Comparison of ENCODE assay signal across 9 cellular contexts in genomic region chr1:156356875-156357534, GRCh38. TPM values are rescaled to one million over a fixed set of nuclear protein-coding genes. Genes with fewer than 3 reads are reported as not detected.
DNase-seq lines count a peak whose midpoint lies in the region; ATAC-seq, FAIRE-seq and TF ChIP-seq lines count a peak whose summit lies in the region.
"Had no signal": no experiment of that assay in that cellular context is flagged by ENCODE, and none has a peak within 500 bp of the region (broad histone marks: within the 10 kb centered on the region; RNA-seq: fewer than 3 reads in every experiment).

No MANE protein-coding gene starts in this region.

- no peak overlapping the region for H3K9ac ChIP-seq in fibroblast of lung (ENCODE audit: insufficient read depth, low read length)

- H3K36me3 ChIP-seq in fibroblast of lung (ENCODE audit: control insufficient read depth, insufficient read depth, low read length) (no peaks in the 10 kb centered on the region), ovary (no peaks in the 10 kb centered on the region), aorta (ENCODE audit: control insufficient read depth in 1 of 2, insufficient read depth in 2 of 2, low read length in 1 of 2) (no peaks in the 10 kb centered on the region)

- no peaks in the 10 kb centered on the region for H3K79me2 ChIP-seq in fibroblast of lung (ENCODE audit: control insufficient read depth, insufficient read depth, low read length)

- no peak overlapping the region for H3K27ac ChIP-seq in fibroblast of lung (ENCODE audit: insufficient read depth, low read length)
- H3K27ac ChIP-seq in ovary, result no peak overlapping the region
- no peak overlapping the region for H3K27ac ChIP-seq in aorta (ENCODE audit: low read depth in 1 of 2, low read length in 2 of 2)

- H3K4me3 ChIP-seq in fibroblast of lung (replicated peaks in 1 of 4; ENCODE audit: control extremely low read depth in 1 of 4, insufficient read depth in 1 of 4, low read depth in 3 of 4, low read length in 4 of 4), result no peak overlapping the region
- H3K4me3 ChIP-seq in ovary, result no peak overlapping the region
- no peak overlapping the region for H3K4me3 ChIP-seq in aorta (ENCODE audit: low read length in 2 of 2)

- no peaks in the 10 kb centered on the region for H4K20me1 ChIP-seq in fibroblast of lung (ENCODE audit: control insufficient read depth, extremely low read depth, insufficient read depth, low read length)

- H3K9me3 ChIP-seq in fibroblast of lung (ENCODE audit: control insufficient read depth, insufficient read depth, low read depth, low read length) (no peaks in the 10 kb centered on the region), ovary (no peaks in the 10 kb centered on the region), aorta (ENCODE audit: control insufficient read depth, low read length) (no peaks in the 10 kb centered on the region)

- H3K4me2 ChIP-seq in fibroblast of lung (ENCODE audit: extremely low read depth, insufficient read depth, low read length), result no peak overlapping the region

- no peak for TF ChIP-seq POLR2A in ovary (IDR thresholded peaks at IDR 0.05)

- peaks cover 27% of the 10 kb centered on the region for H3K27me3 ChIP-seq in fibroblast of lung (ENCODE audit: control insufficient read depth, insufficient read depth, low read length)
- no peaks in the 10 kb centered on the region for H3K27me3 ChIP-seq in ovary
- H3K27me3 ChIP-seq in aorta (ENCODE audit: control insufficient read depth in 1 of 2, insufficient read depth in 2 of 2, low read length in 1 of 2), result no peaks in the 10 kb centered on the region

- 10 to 12% (median 10%) methylated on average over 22 of the region's 22 CpGs for WGBS in ovary, 3 donors
- WGBS in aorta, 2 donors, result 8 to 9% methylated on average over 22 of the region's 22 CpGs

- no peak for FAIRE-seq in D721Med (lab: Jason Lieb, UNC)

- peak; percentile 74 for ATAC-seq in HG02678 (IDR thresholded peaks at IDR 0.05; ENCODE audit: unreplicated experiment)
- peak; percentile 70 for ATAC-seq in aorta (ENCODE audit: low FRiP score)

- DNase-seq in D721Med (ENCODE audit: insufficient read length, low spot score) (peak; percentile 66), NCI-H460 (ENCODE audit: extremely low read depth, low read depth) (peak; percentile 30), fibroblast of lung (ENCODE audit: low read depth in 2 of 2) (no peak), ovary (peak; percentile 51 to 78 (median 68)), aorta (no peak), UCSD-AML1 (lab: John Stamatoyannopoulos, UW; ENCODE audit: unreplicated experiment) (no peak)
- DNase-seq in activated CD8-positive, alpha-beta memory T cell treated with anti-CD3 and anti-CD28 coated beads, Interleukin-2, amount 50 U/mL, for 24 hours (ENCODE audit: extremely low read depth), result peak; percentile 13

- TF ChIP-seq CTCF in D721Med (IDR thresholded peaks at IDR 0.05; ENCODE audit: insufficient read depth, missing control alignments) (peak; percentile 93), fibroblast of lung (conservative IDR thresholded peaks at IDR 0.05 in 1 of 2, IDR thresholded peaks at IDR 0.05 in 1 of 2; ENCODE audit: low read depth in 1 of 2, low read length in 2 of 2) (peak; percentile 57 to 82), ovary (IDR thresholded peaks at IDR 0.05) (peak; percentile 51 to 78 (median 73))

- intact Hi-C loops in ovary (cut with DNase I) (loop anchor here in 3 of 4 donors (1.0 to 10.0 kb wide), 4 partner anchors 28 to 258 kb away; partner anchors contain the start of gene HAPLN2 (in 1 of the 3)), aorta (cut with DNase I) (no loop called here)

- no peak for TF ChIP-seq EP300 in ovary (IDR thresholded peaks at IDR 0.05)

- no peak overlapping the region for H2AFZ ChIP-seq in fibroblast of lung (ENCODE audit: low read length)

- H3K4me1 ChIP-seq in fibroblast of lung (ENCODE audit: control insufficient read depth, extremely low read depth, insufficient read depth, low read length) (no peaks in the 10 kb centered on the region), ovary (ENCODE audit: insufficient read depth) (no peaks in the 10 kb centered on the region), aorta (ENCODE audit: control insufficient read depth in 1 of 2, insufficient read depth in 2 of 2, low read length in 2 of 2) (no peaks in the 10 kb centered on the region)

RNA-seq across cellular contexts. Expression of gene RHBG, which starts 12.0 kb away (rescaled TPM):
- not detected in 2 replicates for total RNA-seq in NCI-H460 (2014; rRNA removed; shearing (Covaris generic))
- not detected in 2 replicates for polyA plus RNA-seq in NCI-H460 (2014; cell fraction: nucleus; rRNA removed)
- not detected in 2 replicates for total RNA-seq in fibroblast of lung
- polyA plus RNA-seq in fibroblast of lung, result not detected in 2 replicates
- polyA plus RNA-seq in fibroblast of lung (2012), result not detected in 2 replicates
- polyA minus RNA-seq in fibroblast of lung (ENCODE audit: low replicate concordance), result not detected in 2 replicates
- 10 to 100 TPM in 4 of 7 donors, 1 to 10 TPM in 3; 2.3 to 27.4 (median 13.6) TPM for total RNA-seq in ovary
- polyA plus RNA-seq in ovary, result 10 to 100 TPM in 1 of 2 donors, 1 to 10 TPM in 1; 2.5 to 19.5 TPM
- total RNA-seq in aorta, result not detected
- polyA plus RNA-seq in aorta, result not detected
- total RNA-seq: temporal lobe had no signal

RNA-seq across cellular contexts. Expression of gene TSACC, which starts 18.7 kb away (rescaled TPM):
- 0.67 and 1.4 TPM in 2 replicates for total RNA-seq in NCI-H460 (2014; rRNA removed; shearing (Covaris generic))
- 13.1 TPM in 1 of 2 replicates, not detected in the other for polyA plus RNA-seq in NCI-H460 (2014; cell fraction: nucleus; rRNA removed)
- total RNA-seq in fibroblast of lung (0.50 TPM in 1 of 2 replicates, not detected in the other), ovary (not detected), aorta (not detected)
- polyA plus RNA-seq in fibroblast of lung (0.50 and 0.54 TPM in 2 replicates), ovary (under 1 TPM in 1 of 2 donors, not detected in 1; 1.00 TPM), aorta (not detected)
- polyA plus RNA-seq in fibroblast of lung (2012), result 0.48 and 0.61 TPM in 2 replicates
- polyA minus RNA-seq in fibroblast of lung (ENCODE audit: low replicate concordance), result not detected in 2 replicates
- total RNA-seq: temporal lobe had no signal

RNA-seq across cellular contexts. Expression of gene CCT3, which starts 18.9 kb away (rescaled TPM):
- total RNA-seq in NCI-H460 (2014; rRNA removed; shearing (Covaris generic)), result 507 and 571 TPM in 2 replicates
- polyA plus RNA-seq in NCI-H460 (2014; cell fraction: nucleus; rRNA removed), result 773 and 1,008 TPM in 2 replicates
- total RNA-seq in fibroblast of lung (391 and 397 TPM in 2 replicates), ovary (100 to 1,000 TPM; 157 to 228 (median 175) TPM), aorta (100 to 1,000 TPM; 102 to 112 TPM)
- polyA plus RNA-seq in fibroblast of lung (251 and 407 TPM in 2 replicates), ovary (100 to 1,000 TPM; 119 to 230 TPM), aorta (10 to 100 TPM; 76.0 to 87.0 TPM)
- 173 and 269 TPM in 2 replicates for polyA plus RNA-seq in fibroblast of lung (2012)
- 108 and 132 TPM in 2 replicates for polyA minus RNA-seq in fibroblast of lung (ENCODE audit: low replicate concordance)

RNA-seq across cellular contexts. Expression of gene VHLL, which starts 57.9 kb away (rescaled TPM):
- total RNA-seq in NCI-H460 (2014; rRNA removed; shearing (Covaris generic)), result not detected in 2 replicates
- not detected in 2 replicates for polyA plus RNA-seq in NCI-H460 (2014; cell fraction: nucleus; rRNA removed)
- not detected in 2 replicates for total RNA-seq in fibroblast of lung
- polyA plus RNA-seq in fibroblast of lung, result not detected in 2 replicates
- polyA plus RNA-seq in fibroblast of lung (2012), result not detected in 2 replicates
- polyA minus RNA-seq in fibroblast of lung (ENCODE audit: low replicate concordance), result not detected in 2 replicates
- under 1 TPM in 4 of 7 donors, not detected in 3; 0.33 to 0.56 (median 0.40) TPM for total RNA-seq in ovary
- polyA plus RNA-seq in ovary, result not detected
- not detected for total RNA-seq in aorta
- not detected for polyA plus RNA-seq in aorta

Comparison
In these comparisons a context has a peak if more than half of its experiments do, and no peak if none do; other contexts are left out.
1. DNase-seq: peak in D721Med (single experiment), NCI-H460 (single experiment), activated CD8-positive, alpha-beta memory T cell treated with anti-CD3 and anti-CD28 coated beads, Interleukin-2, amount 50 U/mL, for 24 hours (single experiment) and ovary (5 of 5); none in fibroblast of lung (0 of 2), aorta (0 of 2) and UCSD-AML1 (single experiment).
2. intact Hi-C loops: an anchor here in ovary (1.0 to 10.0 kb wide); none called in aorta.
3. Peak in every context shown above with its lines, with median percentiles within 50 percentile points of each other: CTCF ChIP-seq.